Comparison of ENCODE assay signal across 8 cellular contexts in genomic region chr1:166876540-166876838, GRCh38. TPM values are rescaled to one million over a fixed set of nuclear protein-coding genes. Genes with fewer than 3 reads are reported as not detected.
DNase-seq lines count a peak whose midpoint lies in the region; ATAC-seq and TF ChIP-seq lines count a peak whose summit lies in the region.

No MANE protein-coding gene starts in this region.

- H3F3A ChIP-seq in Loucy (ENCODE audit: low read depth), result no peaks in the 10 kb centered on the region
- H3F3A ChIP-seq in smooth muscle cell (ENCODE audit: low read depth), result no peaks in the 10 kb centered on the region

- peak overlapping the region; percentile 97 for H3K4me3 Mint-ChIP-seq in activated naive CD4-positive, alpha-beta T cell treated with anti-CD3 and anti-CD28 coated beads, Interleukin-2, amount 10 ng/mL, durations not matched to agents 7 days and 5 days

- ATAC-seq in activated CD4-positive, CD25-positive, alpha-beta regulatory T cell treated with anti-CD3 and anti-CD28 coated beads, Interleukin-2, amount 50 U/mL, for 24 hours, result no peak

- H4K20me1 ChIP-seq in Loucy (ENCODE audit: insufficient read depth, low read length, poor library complexity, severe bottlenecking) (peaks cover 21% of the 10 kb centered on the region), smooth muscle cell (ENCODE audit: low read depth) (peaks cover 20% of the 10 kb centered on the region)

- H3K9me3 ChIP-seq in Loucy (ENCODE audit: insufficient read depth, low read depth, low read length) (no peaks in the 10 kb centered on the region), smooth muscle cell (replicated peaks; ENCODE audit: low read depth) (no peaks in the 10 kb centered on the region)

- H3K9me3 Mint-ChIP-seq in activated naive CD4-positive, alpha-beta T cell treated with anti-CD3 and anti-CD28 coated beads, Interleukin-2, amount 10 ng/mL, durations not matched to agents 7 days and 5 days, result no peaks in the 10 kb centered on the region

- no peaks in the 10 kb centered on the region for H3K27me3 ChIP-seq in Loucy (ENCODE audit: insufficient read depth, low read length, poor library complexity, severe bottlenecking)
- H3K27me3 ChIP-seq in smooth muscle cell (ENCODE audit: low read depth), result no peaks in the 10 kb centered on the region

- H3K4me1 ChIP-seq in Loucy (ENCODE audit: insufficient read depth, low read length, poor library complexity, severe bottlenecking) (peaks cover 40% of the 10 kb centered on the region), smooth muscle cell (ENCODE audit: low read depth) (peaks cover 6% of the 10 kb centered on the region)

- CTCF ChIA-PET in activated naive CD4-positive, alpha-beta T cell treated with anti-CD3 and anti-CD28 coated beads, Interleukin-2, amount 10 ng/mL, durations not matched to agents 7 days and 5 days (lab: Charles Lee), result interaction anchor here (0.7 to 1.8 kb wide), 5 partner anchors 8 to 387 kb away, joined by 3 to 11 read pairs (median 3); partner anchors contain the start of gene POGK

- H3K9ac ChIP-seq in Loucy (ENCODE audit: low read depth, low read length, poor library complexity, severe bottlenecking) (peak overlapping the region; percentile 76), smooth muscle cell (ENCODE audit: low read depth) (peak overlapping the region; percentile 17)

- peak overlapping the region; percentile 99 for H3K27ac Mint-ChIP-seq in activated naive CD4-positive, alpha-beta T cell treated with anti-CD3 and anti-CD28 coated beads, Interleukin-2, amount 10 ng/mL, durations not matched to agents 7 days and 5 days

- no peak for DNase-seq in activated naive CD4-positive, alpha-beta T cell treated with anti-CD3 and anti-CD28 coated beads, Interleukin-2, amount 10 ng/mL, durations not matched to agents 7 days and 5 days
- DNase-seq in activated naive CD4-positive, alpha-beta T cell (lab: John Stamatoyannopoulos, UW), result no peak
- DNase-seq in epithelial cell of esophagus (ENCODE audit: low read depth), result no peak
- DNase-seq in smooth muscle cell (lab: John Stamatoyannopoulos, UW; ENCODE audit: unreplicated experiment), result no peak
- no peak for DNase-seq in NCI-H526 treated with DMSO at 0.1 percent for 48 hours (lab: John Stamatoyannopoulos, UW)
- no peak for DNase-seq in AG20443 (ENCODE audit: low spot score)

- peaks cover 18% of the 10 kb centered on the region for H3K36me3 Mint-ChIP-seq in activated naive CD4-positive, alpha-beta T cell treated with anti-CD3 and anti-CD28 coated beads, Interleukin-2, amount 10 ng/mL, durations not matched to agents 7 days and 5 days

- peaks cover 49% of the 10 kb centered on the region for H3K4me1 Mint-ChIP-seq in activated naive CD4-positive, alpha-beta T cell treated with anti-CD3 and anti-CD28 coated beads, Interleukin-2, amount 10 ng/mL, durations not matched to agents 7 days and 5 days

- H3K4me2 ChIP-seq in Loucy (ENCODE audit: low read depth, low read length, poor library complexity, severe bottlenecking) (peak overlapping the region; percentile 87), smooth muscle cell (peak overlapping the region; percentile 88)

- peaks cover 6% of the 10 kb centered on the region for H3K27me3 Mint-ChIP-seq in activated naive CD4-positive, alpha-beta T cell treated with anti-CD3 and anti-CD28 coated beads, Interleukin-2, amount 10 ng/mL, durations not matched to agents 7 days and 5 days

- TF ChIP-seq CTCF in Loucy (conservative IDR thresholded peaks at IDR 0.05; ENCODE audit: low read length) (peak; percentile 49), epithelial cell of esophagus (IDR thresholded peaks at IDR 0.05; ENCODE audit: insufficient read depth, low read depth, low read length, missing control alignments) (peak; percentile 38), smooth muscle cell (IDR thresholded peaks at IDR 0.05; ENCODE audit: borderline replicate concordance, insufficient read depth, poor library complexity, severe bottlenecking) (no peak)

- no peaks in the 10 kb centered on the region for H3K9me2 ChIP-seq in Loucy (replicated peaks; ENCODE audit: low read depth, low read length)

- WGBS in smooth muscle cell (ENCODE audit: low lambda C conversion rate), result 14% methylated on average over 7 of the region's 7 CpGs

- peak overlapping the region; percentile 90 for H2AFZ ChIP-seq in Loucy (ENCODE audit: low read length)
- peak overlapping the region; percentile 89 for H2AFZ ChIP-seq in smooth muscle cell (ENCODE audit: low read depth)

- H3K4me3 ChIP-seq in Loucy (ENCODE audit: low read length, poor library complexity, severe bottlenecking), result peak overlapping the region; percentile 79
- peak overlapping the region; percentile 59 for H3K4me3 ChIP-seq in epithelial cell of esophagus (ENCODE audit: low read length)
- peak overlapping the region; percentile 78 for H3K4me3 ChIP-seq in smooth muscle cell

- H3K36me3 ChIP-seq in Loucy (ENCODE audit: insufficient read depth, low read length), result no peaks in the 10 kb centered on the region
- no peaks in the 10 kb centered on the region for H3K36me3 ChIP-seq in smooth muscle cell (ENCODE audit: low read depth)

- peak overlapping the region; percentile 45 for H3K27ac ChIP-seq in smooth muscle cell (ENCODE audit: low read depth)

- H3K79me2 ChIP-seq in Loucy (ENCODE audit: insufficient read depth, low read length) (peaks cover 44% of the 10 kb centered on the region), smooth muscle cell (ENCODE audit: low read depth) (peaks cover 31% of the 10 kb centered on the region)

RNA-seq across cellular contexts. Expression of gene TADA1, which starts 0.4 kb away (rescaled TPM):
- total RNA-seq in smooth muscle cell, result 16.3 and 20.8 TPM in 2 replicates
- 9.1 and 12.2 TPM in 2 replicates for polyA plus RNA-seq in smooth muscle cell

RNA-seq across cellular contexts. Expression of gene POGK, which starts 37.2 kb away (rescaled TPM):
- total RNA-seq in smooth muscle cell, result 21.2 and 23.4 TPM in 2 replicates
- polyA plus RNA-seq in smooth muscle cell, result 9.7 and 15.0 TPM in 2 replicates
